1 cellular context compared by ENCODE assay signal in the genomic region with DNA sequence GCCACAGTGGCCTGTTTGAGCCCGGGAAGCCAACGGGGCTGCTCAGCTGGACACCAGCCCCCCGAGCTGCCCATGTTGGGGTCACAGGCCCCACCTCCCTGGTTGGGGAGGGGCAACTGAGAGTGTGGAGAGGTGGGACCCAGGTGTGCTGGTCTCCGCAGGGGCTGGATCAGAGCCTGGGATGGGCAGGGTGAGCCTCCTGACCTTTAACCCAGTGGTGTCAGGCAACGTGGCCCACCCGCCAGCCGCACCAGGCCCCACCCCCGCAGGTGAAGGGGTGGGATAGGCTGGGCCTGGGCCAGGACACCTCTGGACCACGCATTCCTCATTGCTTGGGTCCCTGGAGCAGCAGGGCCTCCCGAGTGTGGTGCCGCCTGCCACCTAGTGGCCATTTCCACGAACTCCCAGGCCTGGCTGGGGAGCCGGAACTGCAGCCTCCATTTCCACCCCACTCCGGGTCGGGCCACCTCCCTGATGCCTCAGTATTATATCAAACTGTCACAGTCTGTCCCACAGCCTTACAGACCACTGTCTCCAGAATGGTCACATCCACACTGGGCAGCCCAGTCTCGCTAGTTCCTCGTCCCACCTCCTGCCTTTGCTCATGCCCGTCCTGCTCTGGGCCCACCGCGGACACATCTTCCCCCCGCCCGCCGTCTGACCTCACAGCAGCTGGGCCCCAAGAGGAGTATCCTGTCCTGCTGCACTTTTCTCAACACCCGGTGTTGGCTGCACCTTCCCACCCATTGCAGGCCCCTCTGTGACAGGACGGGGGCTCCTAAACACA.
TF ChIP-seq lines count a peak whose summit lies in the region.

No MANE protein-coding gene starts in this region.

TF ChIP-seq in GM12878, 131 proteins besides CTCF, POLR2A, EP300 and RAD21 (continued from another document):
- TF ChIP-seq, protein P1, sequence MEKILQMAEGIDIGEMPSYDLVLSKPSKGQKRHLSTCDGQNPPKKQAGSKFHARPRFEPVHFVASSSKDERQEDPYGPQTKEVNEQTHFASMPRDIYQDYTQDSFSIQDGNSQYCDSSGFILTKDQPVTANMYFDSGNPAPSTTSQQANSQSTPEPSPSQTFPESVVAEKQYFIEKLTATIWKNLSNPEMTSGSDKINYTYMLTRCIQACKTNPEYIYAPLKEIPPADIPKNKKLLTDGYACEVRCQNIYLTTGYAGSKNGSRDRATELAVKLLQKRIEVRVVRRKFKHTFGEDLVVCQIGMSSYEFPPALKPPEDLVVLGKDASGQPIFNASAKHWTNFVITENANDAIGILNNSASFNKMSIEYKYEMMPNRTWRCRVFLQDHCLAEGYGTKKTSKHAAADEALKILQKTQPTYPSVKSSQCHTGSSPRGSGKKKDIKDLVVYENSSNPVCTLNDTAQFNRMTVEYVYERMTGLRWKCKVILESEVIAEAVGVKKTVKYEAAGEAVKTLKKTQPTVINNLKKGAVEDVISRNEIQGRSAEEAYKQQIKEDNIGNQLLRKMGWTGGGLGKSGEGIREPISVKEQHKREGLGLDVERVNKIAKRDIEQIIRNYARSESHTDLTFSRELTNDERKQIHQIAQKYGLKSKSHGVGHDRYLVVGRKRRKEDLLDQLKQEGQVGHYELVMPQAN (conservative IDR thresholded peaks at IDR 0.05) = no peak
- 0 out of 2 replicates have a peak, but pooled peaks have one; percentile 21 for TF ChIP-seq NR2F1 (conservative IDR thresholded peaks at IDR 0.05)
- TF ChIP-seq YY1 (IDR thresholded peaks at IDR 0.05; ENCODE audit: low read depth, low read length) = peak; percentile 79; the same call in 1 of the 2 replicates
- no peak for TF ChIP-seq MYB (IDR thresholded peaks at IDR 0.05; ENCODE audit: borderline replicate concordance, low read depth, low read length)
- TF ChIP-seq POU2F2 (IDR thresholded peaks at IDR 0.05; ENCODE audit: borderline replicate concordance, low read depth, low read length) = 0 out of 3 replicates have a peak, but pooled peaks have one; percentile 35
- TF ChIP-seq SUPT20H (IDR thresholded peaks at IDR 0.05; ENCODE audit: borderline replicate concordance, control insufficient read depth, low read depth, low read length) = no peak
- TF ChIP-seq HDGF (IDR thresholded peaks at IDR 0.05) = 0 out of 2 replicates have a peak, but pooled peaks have one; percentile 67
- TF ChIP-seq ZZZ3 (IDR thresholded peaks at IDR 0.05; ENCODE audit: control insufficient read depth, insufficient read length, low read depth) = no peak
- no peak for TF ChIP-seq EZH2 (IDR thresholded peaks at IDR 0.05; ENCODE audit: borderline replicate concordance, control insufficient read depth, low read depth, low read length)
- TF ChIP-seq SIX5 (IDR thresholded peaks at IDR 0.05; ENCODE audit: low read depth, low read length, severe bottlenecking) = no peak
- no peak for TF ChIP-seq POLR2AphosphoS5 (IDR thresholded peaks at IDR 0.05; ENCODE audit: low read length)
- TF ChIP-seq RAD51 (IDR thresholded peaks at IDR 0.05) = no peak
- no peak for TF ChIP-seq MYC (IDR thresholded peaks at IDR 0.05; ENCODE audit: insufficient read depth, insufficient read length, insufficient replicate concordance, low read length, severe bottlenecking)
- TF ChIP-seq IRF4 (IDR thresholded peaks at IDR 0.05; ENCODE audit: low read depth, low read length) = 0 out of 2 replicates have a peak, but pooled peaks have one; percentile 51
- no peak for TF ChIP-seq MTA3 (IDR thresholded peaks at IDR 0.05; ENCODE audit: borderline replicate concordance, low read length)
- TF ChIP-seq RELA (IDR thresholded peaks at IDR 0.05; ENCODE audit: borderline replicate concordance, partially characterized antibody) = no peak
TF ChIP-seq in GM12878: peak in this region for 7.
